8 cellular contexts compared by ENCODE assay signal in genomic region chr16:1378804-1379053, GRCh38. TPM values are rescaled to one million over a fixed set of nuclear protein-coding genes. Genes with fewer than 3 reads are reported as not detected.
DNase-seq lines count a peak whose midpoint lies in the region; ATAC-seq and TF ChIP-seq lines count a peak whose summit lies in the region.

No MANE protein-coding gene starts in this region.

- no peak for DNase-seq in activated T-cell treated with anti-CD3 and anti-CD28 coated beads, Interleukin-2, amount 50 U/mL, for 72 hours
- DNase-seq in activated T-cell treated with anti-CD3 and anti-CD28 coated beads, Interleukin-2, amount 50 U/mL, for 1 hour = no peak
- no peak for DNase-seq in adipocyte (ENCODE audit: low read depth)
- DNase-seq in right lobe of liver = no peak
- DNase-seq in tibial nerve (ENCODE audit: low spot score in 2 of 2) = no peak
- no peak for DNase-seq in NCI-H446 (lab: John Stamatoyannopoulos, UW)
- DNase-seq in NOMO-1 (lab: John Stamatoyannopoulos, UW; ENCODE audit: unreplicated experiment in 2 of 2) = no peak
- no peak for DNase-seq in mucosa of gallbladder (ENCODE audit: low spot score)

- TF ChIP-seq POLR2A in right lobe of liver (IDR thresholded peaks at IDR 0.05) = no peak
- TF ChIP-seq POLR2A in tibial nerve (IDR thresholded peaks at IDR 0.05) = no peak

- H3K27ac Mint-ChIP-seq in activated T-cell treated with anti-CD3 and anti-CD28 coated beads, Interleukin-2, amount 50 U/mL, for 72 hours = peak overlapping the region; percentile 87

- H3K4me1 ChIP-seq in adipocyte (ENCODE audit: control insufficient read depth, insufficient read depth, low read length) (peaks cover 22% of the 10 kb centered on the region), right lobe of liver (peaks cover 0 to 18% (median 6%) of the 10 kb centered on the region in 4 donors), tibial nerve (peaks cover 0 to 28% (median 10%) of the 10 kb centered on the region in 4 donors)

- H3K27ac ChIP-seq in right lobe of liver = peak overlapping the region in 2 of 3 donors; percentile 23 to 62
- peak overlapping the region in 2 of 4 donors; percentile 70 to 75 for H3K27ac ChIP-seq in tibial nerve

- H3K36me3 Mint-ChIP-seq in activated T-cell treated with anti-CD3 and anti-CD28 coated beads, Interleukin-2, amount 50 U/mL, for 72 hours (ENCODE audit: insufficient read depth in 2 of 2) = peaks cover 1 to 6% of the 10 kb centered on the region in 2 donors

- H3K36me3 ChIP-seq in adipocyte (ENCODE audit: control insufficient read depth, insufficient read depth, low read length, severe bottlenecking) = peaks cover 10% of the 10 kb centered on the region
- peaks cover 0 to 6% (median 1%) of the 10 kb centered on the region in 4 donors for H3K36me3 ChIP-seq in right lobe of liver
- peaks cover 0 to 76% (median 2%) of the 10 kb centered on the region in 3 donors for H3K36me3 ChIP-seq in tibial nerve

- no peak for TF ChIP-seq EP300 in tibial nerve (IDR thresholded peaks at IDR 0.05)

- intact Hi-C loops in right lobe of liver (cut with DNase I) = no loop called here

- ATAC-seq in activated T-cell treated with anti-CD3 and anti-CD28 coated beads, Interleukin-2, amount 50 U/mL, for 72 hours (replicated peaks in 1 of 2) = no peak
- ATAC-seq in right lobe of liver = no peak

- H3K27me3 Mint-ChIP-seq in activated T-cell treated with anti-CD3 and anti-CD28 coated beads, Interleukin-2, amount 50 U/mL, for 72 hours (ENCODE audit: low read depth) = no peaks in the 10 kb centered on the region

- no peaks in the 10 kb centered on the region for H3K27me3 ChIP-seq in adipocyte (replicated peaks; ENCODE audit: control insufficient read depth, insufficient read depth, low read length)
- H3K27me3 ChIP-seq in right lobe of liver = no peaks in the 10 kb centered on the region
- no peaks in the 10 kb centered on the region for H3K27me3 ChIP-seq in tibial nerve

- peak overlapping the region; percentile 84 for H3K9ac ChIP-seq in adipocyte (ENCODE audit: low read length)

- H3K9me3 ChIP-seq in adipocyte (ENCODE audit: control insufficient read depth, low read length) (no peaks in the 10 kb centered on the region), right lobe of liver (no peaks in the 10 kb centered on the region), tibial nerve (no peaks in the 10 kb centered on the region)

- TF ChIP-seq CTCF in right lobe of liver (IDR thresholded peaks at IDR 0.05) = no peak
- TF ChIP-seq CTCF in tibial nerve (IDR thresholded peaks at IDR 0.05) = no peak

- peaks cover 20% of the 10 kb centered on the region for H3K4me1 Mint-ChIP-seq in activated T-cell treated with anti-CD3 and anti-CD28 coated beads, Interleukin-2, amount 50 U/mL, for 72 hours (ENCODE audit: low read depth)

- H3K9me3 Mint-ChIP-seq in activated T-cell treated with anti-CD3 and anti-CD28 coated beads, Interleukin-2, amount 50 U/mL, for 72 hours = no peaks in the 10 kb centered on the region

- H3K4me3 Mint-ChIP-seq in activated T-cell treated with anti-CD3 and anti-CD28 coated beads, Interleukin-2, amount 50 U/mL, for 72 hours = peak overlapping the region; percentile 83 to 91

- WGBS in right lobe of liver (ENCODE audit: insufficient coverage, low coverage, low lambda C conversion rate, missing lambda C conversion rate) = 20% methylated on average over 2 of the region's 5 CpGs
- WGBS in tibial nerve, 2 donors = 29 to 37% methylated on average over 5 of the region's 5 CpGs

- H3K4me3 ChIP-seq in adipocyte (ENCODE audit: low read length) (peak overlapping the region; percentile 81), right lobe of liver (peak overlapping the region; percentile 54 to 58 (median 58)), tibial nerve (peak overlapping the region in 3 of 4 donors; percentile 33 to 60 (median 57))

RNA-seq across cellular contexts. Expression of gene GNPTG, which starts 27.0 kb away (rescaled TPM):
- 10 to 100 TPM; 22.1 to 23.8 TPM for total RNA-seq in activated T-cell treated with anti-CD3 and anti-CD28 coated beads, Interleukin-2, amount 50 U/mL, for 72 hours
- total RNA-seq in right lobe of liver (10 to 100 TPM; 44.3 to 72.8 (median 63.0) TPM), tibial nerve (100 to 1,000 TPM in 1 of 4 donors, 10 to 100 TPM in 3; 51.1 to 117 (median 71.6) TPM), mucosa of gallbladder (86.6 TPM)

RNA-seq across cellular contexts. Expression of gene TSR3, which starts 27.1 kb away (rescaled TPM):
- 10 to 100 TPM; 39.1 to 44.8 TPM for total RNA-seq in activated T-cell treated with anti-CD3 and anti-CD28 coated beads, Interleukin-2, amount 50 U/mL, for 72 hours
- total RNA-seq in right lobe of liver (10 to 100 TPM; 20.7 to 66.5 (median 24.5) TPM), tibial nerve (100 to 1,000 TPM in 3 of 4 donors, 10 to 100 TPM in 1; 72.2 to 122 (median 108) TPM), mucosa of gallbladder (51.2 TPM)

RNA-seq across cellular contexts. Expression of gene UNKL, which starts 35.8 kb away (rescaled TPM):
- total RNA-seq in activated T-cell treated with anti-CD3 and anti-CD28 coated beads, Interleukin-2, amount 50 U/mL, for 72 hours = 10 to 100 TPM; 51.1 to 69.5 TPM
- total RNA-seq in right lobe of liver (10 to 100 TPM in 4 of 6 experiments, 1 to 10 TPM in 2; 9.0 to 14.2 (median 12.0) TPM), tibial nerve (10 to 100 TPM; 34.3 to 70.5 (median 45.0) TPM), mucosa of gallbladder (32.6 TPM)

RNA-seq across cellular contexts. Expression of gene UQCC4, which starts 41.8 kb away (rescaled TPM):
- total RNA-seq in activated T-cell treated with anti-CD3 and anti-CD28 coated beads, Interleukin-2, amount 50 U/mL, for 72 hours = 10 to 100 TPM; 14.5 to 17.9 TPM
- 10 to 100 TPM in 1 of 6 experiments, 1 to 10 TPM in 5; 5.6 to 11.5 (median 6.0) TPM for total RNA-seq in right lobe of liver
- total RNA-seq in tibial nerve = 10 to 100 TPM in 3 of 4 donors, 1 to 10 TPM in 1; 8.7 to 18.6 (median 13.5) TPM
- total RNA-seq in mucosa of gallbladder = 8.7 TPM

RNA-seq across cellular contexts. Expression of gene BAIAP3, which starts 45.3 kb away (rescaled TPM):
- 1 to 10 TPM in 1 of 2 donors, under 1 TPM in 1; 0.26 to 1.1 TPM for total RNA-seq in activated T-cell treated with anti-CD3 and anti-CD28 coated beads, Interleukin-2, amount 50 U/mL, for 72 hours
- 1 to 10 TPM; 5.4 to 7.6 (median 5.8) TPM for total RNA-seq in right lobe of liver
- 1 to 10 TPM in 3 of 4 donors, under 1 TPM in 1; 0.66 to 2.7 (median 2.3) TPM for total RNA-seq in tibial nerve
- 2.6 TPM for total RNA-seq in mucosa of gallbladder
